In genomic region chr2:42974697-42975357, GRCh38 we compare ENCODE assay signal across 8 cellular contexts.
DNase-seq lines count a peak whose midpoint lies in the region; ATAC-seq and TF ChIP-seq lines count a peak whose summit lies in the region.

No MANE protein-coding gene starts in this region.

- H3K27me3 Mint-ChIP-seq in CD14-positive monocyte (ENCODE audit: low read depth in 3 of 3) = peaks cover 0 to 3% (median 0%) of the 10 kb centered on the region in 3 donors

- peaks cover 55% of the 10 kb centered on the region for H3K4me1 ChIP-seq in body of pancreas
- peaks cover 5% of the 10 kb centered on the region for H3K4me1 ChIP-seq in iPS-15b (ENCODE audit: control insufficient read depth, insufficient read depth, low read length)

- intact Hi-C loops in CD14-positive monocyte (cut with micrococcal nuclease) = loop anchor here (2.0 to 10.0 kb wide), 4 partner anchors 150 to 510 kb away; no protein-coding TSS in a partner anchor
- intact Hi-C loops in body of pancreas (cut with DNase I) = loop anchor here (5.0 kb wide), 1 partner anchor 257 kb away; no protein-coding TSS in a partner anchor

- WGBS in body of pancreas, 2 donors = 26 to 70% methylated on average over 5 to 27 of the region's 27 CpGs

- TF ChIP-seq POLR2A in body of pancreas (IDR thresholded peaks at IDR 0.05) = peak in 1 of 3 donors; percentile 26

- ATAC-seq in body of pancreas (peak; percentile 43), GM19397 (IDR thresholded peaks at IDR 0.05; ENCODE audit: unreplicated experiment) (no peak)

- H3K4me1 Mint-ChIP-seq in CD14-positive monocyte = peaks cover 73% of the 10 kb centered on the region

- H3K9me3 ChIP-seq in body of pancreas (no peaks in the 10 kb centered on the region), iPS-15b (ENCODE audit: control insufficient read depth, insufficient read depth, low read length) (no peaks in the 10 kb centered on the region)

- peak overlapping the region; percentile 8 to 78 (median 70) for H3K27ac ChIP-seq in body of pancreas

- H3K9ac ChIP-seq in iPS-15b (ENCODE audit: low read depth, low read length) = no peak overlapping the region

- H3K4me3 Mint-ChIP-seq in CD14-positive monocyte = peak overlapping the region; percentile 72 to 87

- peak; percentile 95 for TF ChIP-seq CTCF in CD14-positive monocyte (IDR thresholded peaks at IDR 0.05)
- peak; percentile 79 to 98 (median 90) for TF ChIP-seq CTCF in body of pancreas (IDR thresholded peaks at IDR 0.05)

- peaks cover 0 to 1% (median 0%) of the 10 kb centered on the region in 7 donors for H3K9me3 Mint-ChIP-seq in CD14-positive monocyte

- no peaks in the 10 kb centered on the region for H3K36me3 ChIP-seq in body of pancreas (replicated peaks in 1 of 2; ENCODE audit: insufficient read depth in 1 of 2, low read depth in 2 of 2)
- no peaks in the 10 kb centered on the region for H3K36me3 ChIP-seq in iPS-15b (ENCODE audit: control insufficient read depth, insufficient read depth, low read length)

- peaks cover 0 to 1% of the 10 kb centered on the region in 2 donors for H3K36me3 Mint-ChIP-seq in CD14-positive monocyte

- no peak overlapping the region for H3K4me3 ChIP-seq in body of pancreas
- peak overlapping the region; percentile 54 for H3K4me3 ChIP-seq in iPS-15b (ENCODE audit: low read depth, low read length)
- peak overlapping the region; percentile 22 for H3K4me3 ChIP-seq in skeletal muscle cell (ENCODE audit: low read depth, low read length)

- H3K27ac Mint-ChIP-seq in CD14-positive monocyte = peak overlapping the region in 5 of 7 donors; percentile 41 to 90 (median 70)

- DNase-seq in CD14-positive monocyte (ENCODE audit: low spot score) (peak; percentile 63), HS-27A (ENCODE audit: low read depth) (peak; percentile 85), T-helper 2 cell (peak in 4 of 5 experiments; percentile 7 to 47 (median 22)), body of pancreas (peak; percentile 74 to 85 (median 79)), skeletal muscle cell (ENCODE audit: low read depth) (no peak), AML-193 (lab: John Stamatoyannopoulos, UW) (no peak)

- H3K27me3 ChIP-seq in body of pancreas = no peaks in the 10 kb centered on the region
- no peaks in the 10 kb centered on the region for H3K27me3 ChIP-seq in iPS-15b (ENCODE audit: control insufficient read depth, insufficient read depth, low read length)

Comparison
In these comparisons a context has a peak if more than half of its experiments do, and no peak if none do; other contexts are left out.
1. DNase-seq: peak in CD14-positive monocyte (single experiment), HS-27A (single experiment), T-helper 2 cell (4 of 5) and body of pancreas (4 of 4); none in skeletal muscle cell (single experiment) and AML-193 (0 of 2).
2. H3K4me3 ChIP-seq: peak in iPS-15b (single experiment) and skeletal muscle cell (single experiment); none in body of pancreas (0 of 2).